In the genomic region with DNA sequence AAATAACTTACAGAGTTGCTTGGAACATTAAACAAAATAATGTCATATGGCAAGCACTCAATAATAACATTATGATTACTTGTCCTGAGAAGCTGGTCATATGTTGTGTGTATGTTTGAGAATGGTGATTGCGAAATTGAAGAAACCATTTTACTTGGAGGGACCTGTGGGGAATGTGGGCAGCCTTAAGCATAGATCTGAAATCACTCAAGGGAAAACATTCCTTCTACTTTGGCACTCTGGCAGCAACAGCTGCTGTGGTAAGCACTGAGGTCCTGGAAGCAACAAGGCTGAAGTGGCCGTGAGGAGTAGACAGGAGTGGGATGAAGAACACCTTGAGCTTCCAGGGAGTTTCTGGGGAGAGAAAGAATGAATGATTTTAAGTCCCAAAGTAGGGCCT, we compare ENCODE assay signal across 19 cellular contexts.
DNase-seq lines count a peak whose midpoint lies in the region; ATAC-seq and TF ChIP-seq lines count a peak whose summit lies in the region.
"Had no signal": no experiment of that assay in that cellular context is flagged by ENCODE, and none has a peak within 500 bp of the region (broad histone marks: within the 10 kb centered on the region; RNA-seq: fewer than 3 reads in every experiment).

No MANE protein-coding gene starts in this region.

- no peak for TF ChIP-seq CTCF in cardiac muscle cell (IDR thresholded peaks at IDR 0.05; ENCODE audit: low read depth, low read length)
- TF ChIP-seq CTCF in cardiac fibroblast (IDR thresholded peaks at IDR 0.05; ENCODE audit: low read depth, low read length), result no peak
- no peak for TF ChIP-seq CTCF in kidney epithelial cell (IDR thresholded peaks at IDR 0.05; ENCODE audit: insufficient read depth, low read length, poor library complexity, severe bottlenecking)
- TF ChIP-seq CTCF in prostate gland (IDR thresholded peaks at IDR 0.05), result no peak

- TF ChIP-seq POLR2A in prostate gland (IDR thresholded peaks at IDR 0.05), result no peak

- H3K36me3 Mint-ChIP-seq in activated naive CD4-positive, alpha-beta T cell treated with anti-CD3 and anti-CD28 coated beads, Interleukin-2, amount 50 U/mL, for 72 hours, result no peaks in the 10 kb centered on the region
- H3K36me3 Mint-ChIP-seq: activated CD8-positive, alpha-beta memory T cell treated with anti-CD3 and anti-CD28 coated beads, Interleukin-2, amount 10 ng/mL, durations not matched to agents 7 days and 5 days; CD8-positive, alpha-beta memory T cell had no signal

- no peaks in the 10 kb centered on the region for H3K9me3 ChIP-seq in cardiac muscle cell (ENCODE audit: low read depth)
- H3K9me3 ChIP-seq in prostate gland, result no peaks in the 10 kb centered on the region
- H3K9me3 ChIP-seq: esophagus muscularis mucosa, upper lobe of left lung had no signal

- DNase-seq in cardiac muscle cell (ENCODE audit: low read depth in 1 of 2, low spot score in 1 of 2) (peak; percentile 15 to 53), cardiac septum (ENCODE audit: low spot score) (no peak), cardiac fibroblast (ENCODE audit: low read depth in 2 of 2) (peak; percentile 61 to 68), kidney epithelial cell (ENCODE audit: low read depth) (peak; percentile 50), prostate gland (ENCODE audit: low spot score) (no peak), NCI-H82 (lab: John Stamatoyannopoulos, UW) (no peak), NOMO-1 treated with DMSO at 0.1 percent for 48 hours (lab: John Stamatoyannopoulos, UW; ENCODE audit: unreplicated experiment) (no peak)
- no peak for DNase-seq in activated naive CD4-positive, alpha-beta T cell treated with anti-CD3 and anti-CD28 coated beads, Interleukin-2, amount 50 U/mL, for 72 hours (ENCODE audit: low spot score in 2 of 2)
- DNase-seq: activated CD4-positive, CD25-positive, alpha-beta regulatory T cell; activated CD8-positive, alpha-beta memory T cell treated with anti-CD3 and anti-CD28 coated beads, Interleukin-2, amount 10 ng/mL, durations not matched to agents 7 days and 5 days; amniotic stem cell; CD8-positive, alpha-beta memory T cell; Kasumi-1; NCI-H1436; SIG-M5; stimulated activated CD4-positive, alpha-beta T cell treated with anti-CD3 and anti-CD28 coated beads, Interleukin-15, amount 100 ng/mL, for 24 hours; stimulated activated naive CD8-positive, alpha-beta T cell treated with anti-CD3 and anti-CD28 coated beads, Interleukin-15, Interleukin-2, amounts not matched to agents 100 U/mL and 50 U/mL, for 24 hours; upper lobe of left lung had no signal

- no peaks in the 10 kb centered on the region for H3K9me3 Mint-ChIP-seq in activated naive CD4-positive, alpha-beta T cell treated with anti-CD3 and anti-CD28 coated beads, Interleukin-2, amount 50 U/mL, for 72 hours

- H3K27ac Mint-ChIP-seq in activated naive CD4-positive, alpha-beta T cell treated with anti-CD3 and anti-CD28 coated beads, Interleukin-2, amount 50 U/mL, for 72 hours, result no peak overlapping the region
- H3K27ac Mint-ChIP-seq: activated CD8-positive, alpha-beta memory T cell treated with anti-CD3 and anti-CD28 coated beads, Interleukin-2, amount 10 ng/mL, durations not matched to agents 7 days and 5 days; CD8-positive, alpha-beta memory T cell had no signal

- no peak for ATAC-seq in activated naive CD4-positive, alpha-beta T cell treated with anti-CD3 and anti-CD28 coated beads, Interleukin-2, amount 50 U/mL, for 72 hours
- ATAC-seq: activated CD8-positive, alpha-beta memory T cell treated with anti-CD3 and anti-CD28 coated beads, Interleukin-2, amount 10 ng/mL, durations not matched to agents 7 days and 5 days; stimulated activated naive CD8-positive, alpha-beta T cell treated with anti-CD3 and anti-CD28 coated beads, Interleukin-15, Interleukin-2, amounts not matched to agents 100 U/mL and 50 U/mL, for 24 hours had no signal

- no peak overlapping the region for H3K4me3 ChIP-seq in cardiac muscle cell
- no peak overlapping the region for H3K4me3 ChIP-seq in cardiac fibroblast (replicated peaks in 1 of 2; ENCODE audit: low read depth in 2 of 2, low read length in 2 of 2)
- no peak overlapping the region for H3K4me3 ChIP-seq in kidney epithelial cell (ENCODE audit: low read depth, low read length)
- no peak overlapping the region for H3K4me3 ChIP-seq in prostate gland
- H3K4me3 ChIP-seq: esophagus muscularis mucosa, upper lobe of left lung had no signal

- no peaks in the 10 kb centered on the region for H3K27me3 ChIP-seq in cardiac muscle cell
- no peaks in the 10 kb centered on the region for H3K27me3 ChIP-seq in kidney epithelial cell (ENCODE audit: control insufficient read depth, insufficient read depth, low read length)
- H3K27me3 ChIP-seq in prostate gland (replicated peaks; ENCODE audit: insufficient read depth), result no peaks in the 10 kb centered on the region
- H3K27me3 ChIP-seq: esophagus muscularis mucosa, upper lobe of left lung had no signal

- H3K27ac ChIP-seq in cardiac muscle cell, result no peak overlapping the region
- no peak overlapping the region for H3K27ac ChIP-seq in prostate gland
- H3K27ac ChIP-seq: esophagus muscularis mucosa, upper lobe of left lung had no signal

- intact Hi-C loops in cardiac septum (cut with DNase I), result no loop called here
- intact Hi-C loops in prostate gland (cut with DNase I), result no loop called here

- H3K36me3 ChIP-seq in cardiac muscle cell (no peaks in the 10 kb centered on the region), kidney epithelial cell (ENCODE audit: control insufficient read depth, insufficient read depth, low read length) (no peaks in the 10 kb centered on the region), prostate gland (no peaks in the 10 kb centered on the region)
- H3K36me3 ChIP-seq: esophagus muscularis mucosa, upper lobe of left lung had no signal

- WGBS in prostate gland, result 84% methylated on average over 2 of the region's 2 CpGs

- H3K4me1 ChIP-seq in cardiac muscle cell (ENCODE audit: low read depth) (no peaks in the 10 kb centered on the region), prostate gland (replicated peaks) (no peaks in the 10 kb centered on the region)
- H3K4me1 ChIP-seq: esophagus muscularis mucosa, upper lobe of left lung had no signal

Comparison
In these comparisons a context has a peak if more than half of its experiments do, and no peak if none do; other contexts are left out.
1. DNase-seq: peak in cardiac muscle cell (2 of 2), cardiac fibroblast (2 of 2) and kidney epithelial cell (single experiment); none in cardiac septum (single experiment), activated naive CD4-positive, alpha-beta T cell treated with anti-CD3 and anti-CD28 coated beads, Interleukin-2, amount 50 U/mL, for 72 hours (0 of 2), prostate gland (single experiment), NCI-H82 (single experiment) and NOMO-1 treated with DMSO at 0.1 percent for 48 hours (single experiment).